33 cellular contexts compared by ENCODE assay signal in the genomic region with DNA sequence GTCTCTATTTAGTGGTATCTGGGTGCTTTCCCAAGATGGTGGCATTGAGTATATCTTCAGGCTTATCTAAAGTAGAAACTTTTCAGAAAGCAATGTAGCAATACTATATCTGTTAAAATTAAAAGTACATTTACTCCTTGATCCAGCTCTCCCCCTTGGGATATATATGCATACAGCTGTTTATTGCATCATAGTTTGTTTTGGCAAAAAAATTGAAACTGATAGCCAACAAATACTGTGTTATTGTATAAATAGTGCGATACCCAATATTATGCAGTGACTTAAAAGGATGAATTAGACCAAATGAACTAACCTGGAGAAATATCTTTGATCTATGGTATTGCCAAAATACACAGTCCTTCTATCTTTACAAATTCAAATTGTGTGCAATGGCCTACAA. TPM values are rescaled to one million over a fixed set of nuclear protein-coding genes. Genes with fewer than 3 reads are reported as not detected.
"Had no signal": no experiment of that assay in that cellular context is flagged by ENCODE, and none has a peak within 500 bp of the region (broad histone marks: within the 10 kb centered on the region; RNA-seq: fewer than 3 reads in every experiment).

No MANE protein-coding gene starts in this region.

- ATAC-seq: heart right ventricle; left cardiac atrium; left lung; naive thymus-derived CD4-positive, alpha-beta T cell; psoas muscle; right cardiac atrium; stimulated activated naive B cell treated with anti-CD40 and anti-IgM and Interleukin-4, amounts not matched to agents 10 μg/mL and 1 μg/mL and 100 μg/mL, for 72 hours had no signal

- H3K36me3 ChIP-seq: heart right ventricle, left lung, neural progenitor cell, suprapubic skin had no signal

- H3K9me3 ChIP-seq: psoas muscle, suprapubic skin had no signal

- FAIRE-seq: colon, islet of Langerhans, small intestine had no signal

- H3K27ac ChIP-seq: dorsolateral prefrontal cortex, heart right ventricle, left lung, neural progenitor cell, psoas muscle, suprapubic skin had no signal

- DNase-seq: dorsolateral prefrontal cortex; effector CD4-positive, alpha-beta T cell; foreskin melanocyte; glutamatergic neuron; heart right ventricle; hippocampal formation; left cardiac atrium; left lung; mammary epithelial cell; mesendoderm; midbrain; naive thymus-derived CD4-positive, alpha-beta T cell; nucleus accumbens; posterior cingulate gyrus; psoas muscle; right cardiac atrium; small intestine; stimulated activated CD4-positive, alpha-beta T cell treated with anti-CD3 and anti-CD28 coated beads, Interleukin-15, amount 100 ng/mL, for 24 hours; stimulated activated CD4-positive, alpha-beta T cell treated with anti-CD3 and anti-CD28 coated beads, Interleukin-2, amount 100 ng/mL, for 48 hours; stimulated activated naive B cell treated with anti-CD40 and anti-IgM and Interleukin-4, amounts not matched to agents 10 μg/mL and 1 μg/mL and 100 μg/mL, for 72 hours; trophoblast cell had no signal

- H3K4me2 ChIP-seq: neural progenitor cell had no signal

- H3K27me3 ChIP-seq: left lung, neural progenitor cell had no signal

- H3K4me1 ChIP-seq: heart right ventricle, left lung, neural progenitor cell, psoas muscle, suprapubic skin had no signal

- H2AFZ ChIP-seq: neural progenitor cell had no signal

- H3K9ac ChIP-seq: neural progenitor cell had no signal

- H3K4me3 ChIP-seq: dorsolateral prefrontal cortex, heart right ventricle, left lung, neural progenitor cell, psoas muscle, suprapubic skin had no signal

RNA-seq across cellular contexts. Expression of gene OR10A3, which starts 8.4 kb away (rescaled TPM):
- total RNA-seq: cerebellum; dorsolateral prefrontal cortex; heart right ventricle; kidney epithelial cell; left cardiac atrium; left lung; mucosa of gallbladder; naive thymus-derived CD4-positive, alpha-beta T cell; osteocyte; psoas muscle; right cardiac atrium; suprapubic skin; ureter had no signal
- polyA plus RNA-seq: esophagus; heart right ventricle; mammary epithelial cell; naive thymus-derived CD4-positive, alpha-beta T cell; psoas muscle; right cardiac atrium; small intestine; thymus had no signal

RNA-seq across cellular contexts. Expression of gene NLRP10, which starts 15.3 kb away (rescaled TPM):
- total RNA-seq: cerebellum; heart right ventricle; kidney epithelial cell; left cardiac atrium; left lung; mucosa of gallbladder; naive thymus-derived CD4-positive, alpha-beta T cell; psoas muscle; right cardiac atrium; ureter had no signal
- polyA plus RNA-seq: esophagus; heart right ventricle; naive thymus-derived CD4-positive, alpha-beta T cell; psoas muscle; right cardiac atrium; small intestine had no signal

RNA-seq across cellular contexts. Expression of gene OR10A6, which starts 18.9 kb away (rescaled TPM):
- total RNA-seq: cerebellum; dorsolateral prefrontal cortex; heart right ventricle; kidney epithelial cell; left cardiac atrium; left lung; mammary epithelial cell; mucosa of gallbladder; naive thymus-derived CD4-positive, alpha-beta T cell; osteocyte; psoas muscle; renal cortical epithelial cell; right cardiac atrium; ureter had no signal
- polyA plus RNA-seq: esophagus; heart right ventricle; naive thymus-derived CD4-positive, alpha-beta T cell; psoas muscle; right cardiac atrium; small intestine had no signal
